In the genomic region with DNA sequence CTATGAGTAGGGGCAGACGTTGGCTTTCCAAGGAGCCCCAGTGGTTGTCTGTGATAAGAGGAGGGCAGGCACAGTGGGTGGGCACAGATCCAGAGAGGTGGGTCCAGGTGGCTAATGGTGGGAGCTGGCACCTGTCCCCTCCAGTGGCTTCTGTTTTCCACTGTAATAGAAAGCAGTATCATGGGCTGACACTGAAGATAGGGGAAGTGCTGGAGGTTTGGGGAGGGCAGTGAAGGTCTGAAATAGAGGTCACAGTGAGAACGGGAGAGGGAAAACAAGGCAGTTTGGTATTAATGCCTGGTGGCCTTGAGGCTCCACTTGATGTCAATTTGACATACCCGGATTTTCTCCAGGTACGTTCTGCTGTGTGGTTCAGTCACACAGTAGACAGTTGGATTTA, we compare ENCODE assay signal across 29 cellular contexts.
"Had no signal": no experiment of that assay in that cellular context is flagged by ENCODE, and none has a peak within 500 bp of the region (broad histone marks: within the 10 kb centered on the region; RNA-seq: fewer than 3 reads in every experiment).

No MANE protein-coding gene starts in this region.

- ATAC-seq: Panc1, SK-N-SH treated with all-trans-retinoic acid at 6 μM for 48 hours had no signal

- H3K27me3 Mint-ChIP-seq: activated naive CD8-positive, alpha-beta T cell had no signal

- H3K27ac Mint-ChIP-seq: activated CD4-positive, alpha-beta memory T cell treated with anti-CD3 and anti-CD28 coated beads for 36 hours; activated naive CD4-positive, alpha-beta T cell treated with anti-CD3 and anti-CD28 coated beads, Interleukin-2, amount 10 ng/mL, durations not matched to agents 7 days and 5 days; activated naive CD8-positive, alpha-beta T cell; activated naive CD8-positive, alpha-beta T cell treated with anti-CD3 and anti-CD28 coated beads, Interleukin-2, amount 50 U/mL, for 24 hours; brain had no signal

- FAIRE-seq: bronchial epithelial cell had no signal

- H3K36me3 Mint-ChIP-seq: activated naive CD4-positive, alpha-beta T cell treated with anti-CD3 and anti-CD28 coated beads, Interleukin-2, amount 10 ng/mL, durations not matched to agents 7 days and 5 days; brain had no signal

- H3K4me1 Mint-ChIP-seq: activated naive CD4-positive, alpha-beta T cell treated with anti-CD3 and anti-CD28 coated beads, Interleukin-2, amount 10 ng/mL, durations not matched to agents 7 days and 5 days; activated naive CD8-positive, alpha-beta T cell treated with anti-CD3 and anti-CD28 coated beads, Interleukin-2, amount 50 U/mL, for 24 hours; brain had no signal

- H3K4me3 Mint-ChIP-seq: activated CD4-positive, alpha-beta memory T cell treated with anti-CD3 and anti-CD28 coated beads for 36 hours; activated naive CD4-positive, alpha-beta T cell treated with anti-CD3 and anti-CD28 coated beads, Interleukin-2, amount 10 ng/mL, durations not matched to agents 7 days and 5 days; activated naive CD8-positive, alpha-beta T cell; activated naive CD8-positive, alpha-beta T cell treated with anti-CD3 and anti-CD28 coated beads, Interleukin-2, amount 50 U/mL, for 24 hours; brain had no signal

- DNase-seq: activated CD4-positive, alpha-beta T cell treated with anti-CD3 and anti-CD28 coated beads, Interleukin-2, amount 50 U/mL, for 1 hour; activated CD8-positive, alpha-beta memory T cell treated with anti-CD3 and anti-CD28 coated beads, Interleukin-2, amount 50 U/mL, for 4 hours; activated effector memory CD4-positive, alpha-beta T cell treated with Interleukin-2 at 50 U/mL for 16 hours; activated naive CD4-positive, alpha-beta T cell treated with anti-CD3 and anti-CD28 coated beads, Interleukin-2, amount 10 ng/mL, durations not matched to agents 7 days and 5 days; activated naive CD8-positive, alpha-beta T cell treated with anti-CD3 and anti-CD28 coated beads, Interleukin-2, amount 50 U/mL, for 24 hours; activated T-cell treated with anti-CD3 and anti-CD28 coated beads for 4 hours; anterior cingulate cortex; cerebellar nuclear complex; KBM-7; NCI-H1092; NCI-H1436; NCI-H1694; NCI-H1930; NCI-H2081 treated with DMSO at 0.1 percent for 48 hours; NCI-H226; NCI-H446 treated with DMSO at 0.1 percent for 48 hours; NCI-H524; NCI-H82; SIG-M5; SW 1271; T-helper 1 cell; T-helper 2 cell; T-helper 9 cell had no signal
